Comparison of ENCODE assay signal across 9 cellular contexts in the genomic region with DNA sequence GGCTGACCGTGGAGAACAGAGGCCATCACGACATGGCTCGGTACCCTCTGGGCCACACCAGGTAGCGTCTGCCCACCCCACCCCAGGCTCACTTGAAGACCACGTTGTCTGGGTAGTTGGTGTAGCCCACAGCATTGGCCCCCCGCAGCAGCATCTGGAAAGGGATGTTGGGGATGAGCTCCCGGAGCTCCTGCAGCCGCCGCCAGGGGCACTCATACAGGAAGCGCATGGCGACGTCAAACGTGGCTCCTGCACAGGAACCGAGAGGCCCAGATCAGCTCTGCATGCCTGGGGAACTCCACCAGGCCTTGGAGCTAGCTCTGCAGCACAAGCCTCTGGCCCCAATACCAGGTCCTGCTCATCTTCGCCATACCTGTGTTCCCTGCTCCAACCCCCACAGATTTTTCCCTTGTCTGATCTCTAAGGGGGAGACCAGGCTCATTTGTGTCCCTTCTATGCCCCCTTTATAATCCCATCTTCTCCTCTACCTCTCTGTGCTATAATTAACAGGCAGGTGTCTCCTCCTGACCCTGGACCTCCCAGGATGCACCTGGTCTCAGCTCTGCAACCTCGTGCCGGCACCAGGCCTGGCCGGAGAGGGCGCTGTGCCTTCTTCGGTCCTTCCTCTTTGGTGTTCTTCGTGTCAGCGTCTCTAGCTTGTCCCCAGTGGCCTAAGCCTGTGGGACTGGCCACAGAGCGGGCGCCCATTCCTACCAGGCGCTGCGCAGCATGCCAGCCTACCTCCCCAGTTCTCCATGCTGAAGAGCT. TPM values are rescaled to one million over a fixed set of nuclear protein-coding genes. Genes with fewer than 3 reads are reported as not detected.
DNase-seq lines count a peak whose midpoint lies in the region; ATAC-seq and TF ChIP-seq lines count a peak whose summit lies in the region.
"Had no signal": no experiment of that assay in that cellular context is flagged by ENCODE, and none has a peak within 500 bp of the region (broad histone marks: within the 10 kb centered on the region; RNA-seq: fewer than 3 reads in every experiment).

No MANE protein-coding gene starts in this region.

- H3K27ac Mint-ChIP-seq in chondrocyte (ENCODE audit: unreplicated experiment): no peak overlapping the region

- H3K27me3 ChIP-seq in upper lobe of right lung: no peaks in the 10 kb centered on the region

- H3K27me3 Mint-ChIP-seq in chondrocyte (ENCODE audit: low read depth): no peaks in the 10 kb centered on the region

- peak in 2 of 3 donors; percentile 13 to 20 for DNase-seq in stimulated activated CD4-positive, alpha-beta T cell treated with anti-CD3 and anti-CD28 coated beads, Interleukin-12 subunit alpha, Interleukin-12 subunit beta, amount 100 ng/mL, for 48 hours (ENCODE audit: low read depth in 2 of 3, low spot score in 1 of 3)
- DNase-seq in stimulated activated CD4-positive, alpha-beta T cell treated with anti-CD3 and anti-CD28 coated beads, Interleukin-2, amount 100 ng/mL, for 48 hours: no peak
- DNase-seq in NCI-H69 (lab: John Stamatoyannopoulos, UW) (peak; percentile 51), chondrocyte (ENCODE audit: low spot score) (peak; percentile 82), upper lobe of right lung (peak; percentile 65), T1000 (lab: John Stamatoyannopoulos, UW) (no peak)
- DNase-seq: EL had no signal

- H3K36me3 ChIP-seq in upper lobe of right lung: peaks cover 9% of the 10 kb centered on the region

- intact Hi-C loops in upper lobe of right lung (cut with DNase I): no loop called here

- H3K4me3 ChIP-seq in upper lobe of right lung: no peak overlapping the region

- H3K27ac ChIP-seq in upper lobe of right lung: no peak overlapping the region

- no peak overlapping the region for H3K4me3 Mint-ChIP-seq in chondrocyte (ENCODE audit: unreplicated experiment)

- H3K9me3 ChIP-seq in upper lobe of right lung: no peaks in the 10 kb centered on the region

- H3K36me3 Mint-ChIP-seq in chondrocyte (ENCODE audit: low read depth): no peaks in the 10 kb centered on the region

- TF ChIP-seq CTCF in chondrocyte (IDR thresholded peaks at IDR 0.05): no peak
- TF ChIP-seq CTCF in upper lobe of right lung (IDR thresholded peaks at IDR 0.05): no peak

- no peaks in the 10 kb centered on the region for H3K9me3 Mint-ChIP-seq in chondrocyte (ENCODE audit: low read depth)

- H3K4me1 Mint-ChIP-seq in chondrocyte (ENCODE audit: low read depth): peaks cover 9% of the 10 kb centered on the region

- H3K4me1 ChIP-seq in upper lobe of right lung: peaks cover 6% of the 10 kb centered on the region

- no peak for ATAC-seq in upper lobe of right lung
- ATAC-seq in HG02981 (IDR thresholded peaks at IDR 0.05; ENCODE audit: unreplicated experiment): no peak
- ATAC-seq in GM18519 (IDR thresholded peaks at IDR 0.05; ENCODE audit: low FRiP score, unreplicated experiment): no peak

RNA-seq across cellular contexts. Expression of a gene that starts 5.0 kb away (rescaled TPM):
- total RNA-seq in chondrocyte: 33.8 to 47.2 TPM (median 46.8 TPM) in 3 replicates
- total RNA-seq in upper lobe of right lung: 14.0 TPM

RNA-seq across cellular contexts. Expression of a gene that starts 8.6 kb away (rescaled TPM):
- total RNA-seq in chondrocyte: 17.0 to 18.8 TPM (median 17.3 TPM) in 3 replicates
- total RNA-seq in upper lobe of right lung: 18.4 TPM

Comparison
In these comparisons a context has a peak if more than half of its experiments do, and no peak if none do; other contexts are left out.
1. DNase-seq: peak in stimulated activated CD4-positive, alpha-beta T cell treated with anti-CD3 and anti-CD28 coated beads, Interleukin-12 subunit alpha, Interleukin-12 subunit beta, amount 100 ng/mL, for 48 hours (2 of 3), NCI-H69 (single experiment), chondrocyte (single experiment) and upper lobe of right lung (single experiment); none in stimulated activated CD4-positive, alpha-beta T cell treated with anti-CD3 and anti-CD28 coated beads, Interleukin-2, amount 100 ng/mL, for 48 hours (0 of 2) and T1000 (single experiment).